13 cellular contexts compared by ENCODE assay signal in the genomic region with DNA sequence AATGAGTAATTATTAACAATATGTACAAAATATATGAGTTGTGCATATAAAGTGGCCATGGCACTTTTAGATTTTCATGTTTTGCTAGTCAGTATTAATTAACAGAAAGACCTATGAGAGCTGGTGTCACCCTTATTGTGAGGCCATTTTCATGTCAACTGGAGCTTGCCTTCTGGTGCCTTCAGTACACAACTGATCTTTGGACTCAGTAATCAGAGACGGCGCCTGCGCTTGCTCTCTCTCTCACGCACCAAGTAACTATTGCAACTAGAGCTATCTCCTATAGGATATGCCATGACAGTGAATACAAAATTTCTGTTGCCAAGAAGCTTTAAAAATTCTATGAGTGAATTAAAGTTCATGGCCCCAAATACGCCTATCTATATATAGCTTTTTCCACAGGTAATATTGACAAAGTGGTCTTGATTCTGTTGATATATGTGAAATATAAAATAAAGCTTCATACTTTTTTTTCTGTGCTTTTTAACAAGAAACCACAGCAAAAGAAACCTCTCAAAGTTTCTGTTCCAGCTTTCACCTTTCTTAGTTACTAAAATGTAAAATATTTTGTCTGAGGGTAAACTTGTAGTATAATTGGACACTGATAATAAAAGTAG. TPM values are rescaled to one million over a fixed set of nuclear protein-coding genes. Genes with fewer than 3 reads are reported as not detected.
DNase-seq lines count a peak whose midpoint lies in the region; ATAC-seq lines count a peak whose summit lies in the region.
"Had no signal": no experiment of that assay in that cellular context is flagged by ENCODE, and none has a peak within 500 bp of the region (broad histone marks: within the 10 kb centered on the region; RNA-seq: fewer than 3 reads in every experiment).

No MANE protein-coding gene starts in this region.

- H3K27ac Mint-ChIP-seq in activated T-helper 17 cell treated with anti-CD3 and anti-CD28 coated beads, Interleukin-2, amount 50 U/mL, for 72 hours: no peak overlapping the region
- peak overlapping the region in 3 of 6 donors; percentile 54 to 99 (median 95) for H3K27ac Mint-ChIP-seq in naive B cell

- H3K9me3 Mint-ChIP-seq in activated T-helper 17 cell treated with anti-CD3 and anti-CD28 coated beads, Interleukin-2, amount 50 U/mL, for 72 hours: no peaks in the 10 kb centered on the region
- no peaks in the 10 kb centered on the region for H3K9me3 Mint-ChIP-seq in naive B cell

- no peak overlapping the region for H3K27ac ChIP-seq in BLaER1 treated with 17β-estradiol and CSF1 and Interleukin-3, amounts not matched to agents 10 nM and 100 nM

- DNase-seq in HT-29 (ENCODE audit: low spot score): peak; percentile 79
- no peak for DNase-seq in naive B cell
- DNase-seq in HCEC 1CT: no peak
- no peak for DNase-seq in DMS 273 treated with DMSO at 0.1 percent for 48 hours (lab: John Stamatoyannopoulos, UW)
- no peak for DNase-seq in NCI-H2227 treated with DMSO at 0.1 percent for 48 hours (lab: John Stamatoyannopoulos, UW)
- DNase-seq: COR-L47, dorsolateral prefrontal cortex, H7, T-helper 17 cell had no signal

- peaks cover 27 to 74% (median 61%) of the 10 kb centered on the region in 11 experiments; a peak in 21 of 22 replicates for H4K20me1 ChIP-seq in BLaER1 treated with 17β-estradiol and CSF1 and Interleukin-3, amounts not matched to agents 10 nM and 100 nM

- peak overlapping the region; percentile 12 for H3K4me3 Mint-ChIP-seq in activated T-helper 17 cell treated with anti-CD3 and anti-CD28 coated beads, Interleukin-2, amount 50 U/mL, for 72 hours
- H3K4me3 Mint-ChIP-seq in naive B cell: peak overlapping the region in 6 of 8 donors; percentile 8 to 92 (median 72)
- H3K4me3 Mint-ChIP-seq: T-helper 17 cell had no signal

- H3K36me3 Mint-ChIP-seq in activated T-helper 17 cell treated with anti-CD3 and anti-CD28 coated beads, Interleukin-2, amount 50 U/mL, for 72 hours (ENCODE audit: low read depth): no peaks in the 10 kb centered on the region
- no peaks in the 10 kb centered on the region for H3K36me3 Mint-ChIP-seq in naive B cell

- H3K4me1 ChIP-seq in BLaER1 treated with 17β-estradiol and CSF1 and Interleukin-3, amounts not matched to agents 10 nM and 100 nM: peaks cover 42 to 77% (median 55%) of the 10 kb centered on the region in 10 experiments

- H3K9me3 ChIP-seq in BLaER1 treated with 17β-estradiol and CSF1 and Interleukin-3, amounts not matched to agents 10 nM and 100 nM (replicated peaks in 1 of 11): no peaks in the 10 kb centered on the region

- H3K36me3 ChIP-seq in BLaER1 treated with 17β-estradiol and CSF1 and Interleukin-3, amounts not matched to agents 10 nM and 100 nM: no peaks in the 10 kb centered on the region
- H3K36me3 ChIP-seq: pancreas had no signal

- no peak for ATAC-seq in activated T-helper 17 cell treated with anti-CD3 and anti-CD28 coated beads, Interleukin-2, amount 50 U/mL, for 72 hours (replicated peaks)
- no peak for ATAC-seq in naive B cell (ENCODE audit: low read depth in 2 of 2)
- no peak for ATAC-seq in GM18873 (IDR thresholded peaks at IDR 0.05; ENCODE audit: low FRiP score, unreplicated experiment)
- ATAC-seq: T-helper 17 cell had no signal

- H3K27me3 ChIP-seq in BLaER1 treated with 17β-estradiol and CSF1 and Interleukin-3, amounts not matched to agents 10 nM and 100 nM: no peaks in the 10 kb centered on the region
- H3K27me3 ChIP-seq: dorsolateral prefrontal cortex, pancreas had no signal

- H3K4me3 ChIP-seq in BLaER1 treated with 17β-estradiol and CSF1 and Interleukin-3, amounts not matched to agents 10 nM and 100 nM: no peak overlapping the region
- H3K4me3 ChIP-seq: pancreas had no signal

- peaks cover 21% of the 10 kb centered on the region for H3K4me1 Mint-ChIP-seq in activated T-helper 17 cell treated with anti-CD3 and anti-CD28 coated beads, Interleukin-2, amount 50 U/mL, for 72 hours
- H3K4me1 Mint-ChIP-seq in naive B cell: peaks cover 44 to 80% (median 65%) of the 10 kb centered on the region in 3 donors

- peak overlapping the region in 10 of 11 experiments; percentile 7 to 100 (median 90); a peak in 15 of 22 replicates for H3K4me2 ChIP-seq in BLaER1 treated with 17β-estradiol and CSF1 and Interleukin-3, amounts not matched to agents 10 nM and 100 nM

- no peaks in the 10 kb centered on the region for H3K27me3 Mint-ChIP-seq in activated T-helper 17 cell treated with anti-CD3 and anti-CD28 coated beads, Interleukin-2, amount 50 U/mL, for 72 hours
- no peaks in the 10 kb centered on the region for H3K27me3 Mint-ChIP-seq in naive B cell
- H3K27me3 Mint-ChIP-seq: T-helper 17 cell had no signal

- peak overlapping the region in 1 of 11 experiments; percentile 94; a peak in 1 of 22 replicates for H3K9ac ChIP-seq in BLaER1 treated with 17β-estradiol and CSF1 and Interleukin-3, amounts not matched to agents 10 nM and 100 nM

RNA-seq across cellular contexts. Expression of a gene that starts 2.9 kb away (rescaled TPM):
- 6.1 and 6.6 TPM in 2 replicates for total RNA-seq in HT-29 (2014; rRNA removed; shearing (Covaris generic))
- total RNA-seq in activated T-helper 17 cell treated with anti-CD3 and anti-CD28 coated beads, Interleukin-2, amount 50 U/mL, for 72 hours: 10 to 100 TPM; 11.5 to 30.7 TPM
- polyA plus RNA-seq in naive B cell (ENCODE audit: low read depth in 6 of 6): 10 to 100 TPM in 5 of 6 donors, 1 to 10 TPM in 1; 7.9 to 21.8 (median 13.2) TPM
